ENCODE assay signal across 1 cellular context in the genomic region with DNA sequence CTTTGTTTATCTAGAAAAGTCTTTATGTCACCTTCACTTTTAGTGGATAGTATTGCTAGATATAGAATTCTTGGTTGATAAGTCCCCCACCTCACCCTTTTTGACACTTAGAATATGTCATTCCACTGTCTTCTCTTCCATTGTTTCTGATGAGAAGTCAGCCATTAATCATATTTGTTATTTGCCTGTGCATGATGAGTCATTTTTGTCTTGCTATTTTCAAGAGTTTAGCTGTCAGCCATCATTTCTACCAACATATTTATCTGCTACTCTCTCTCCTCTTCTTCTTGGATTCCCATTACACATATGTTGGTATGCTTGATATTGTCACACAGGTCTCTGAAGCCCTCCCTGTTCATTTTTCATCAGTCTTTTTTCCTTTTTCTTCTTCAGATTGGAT.
TF ChIP-seq lines count a peak whose summit lies in the region.

No MANE protein-coding gene starts in this region.

TF ChIP-seq in HepG2, 621 proteins besides CTCF, POLR2A, EP300 and RAD21 (continued from another document):
- TF ChIP-seq, protein P1, sequence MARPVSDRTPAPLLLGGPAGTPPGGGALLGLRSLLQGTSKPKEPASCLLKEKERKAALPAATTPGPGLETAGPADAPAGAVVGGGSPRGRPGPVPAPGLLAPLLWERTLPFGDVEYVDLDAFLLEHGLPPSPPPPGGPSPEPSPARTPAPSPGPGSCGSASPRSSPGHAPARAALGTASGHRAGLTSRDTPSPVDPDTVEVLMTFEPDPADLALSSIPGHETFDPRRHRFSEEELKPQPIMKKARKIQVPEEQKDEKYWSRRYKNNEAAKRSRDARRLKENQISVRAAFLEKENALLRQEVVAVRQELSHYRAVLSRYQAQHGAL (CRISPR knock-in tag; IDR thresholded peaks at IDR 0.05; ENCODE audit: not compliant biosample characterization) = no peak
- TF ChIP-seq NCOA5 (CRISPR knock-in tag; IDR thresholded peaks at IDR 0.05) (no peak), NAIF1 (CRISPR knock-in tag; IDR thresholded peaks at IDR 0.05; ENCODE audit: borderline replicate concordance) (no peak), ZNF317 (CRISPR knock-in tag; IDR thresholded peaks at IDR 0.05) (peak; percentile 92)
